ENCODE assay signal across 8 cellular contexts in genomic region chr14:91835920-91836843, GRCh38. TPM values are rescaled to one million over a fixed set of nuclear protein-coding genes. Genes with fewer than 3 reads are reported as not detected.
A peak's percentile ranks its signal among the peaks of the same experiment; 100 is the strongest.
DNase-seq lines count a peak whose midpoint lies in the region; ATAC-seq and TF ChIP-seq lines count a peak whose summit lies in the region.

No MANE protein-coding gene starts in this region.

- H3K4me3 Mint-ChIP-seq in activated T-cell treated with anti-CD3 and anti-CD28 coated beads, Interleukin-2, amount 50 U/mL, for 4 hours = peak overlapping the region; percentile 91

- H3K4me1 Mint-ChIP-seq in activated T-cell treated with anti-CD3 and anti-CD28 coated beads, Interleukin-2, amount 50 U/mL, for 4 hours (ENCODE audit: low read depth) = peaks cover 69% of the 10 kb centered on the region

- H3K4me1 ChIP-seq in gastroesophageal sphincter (peaks cover 0 to 19% (median 9%) of the 10 kb centered on the region in 3 donors), upper lobe of right lung (peaks cover 8% of the 10 kb centered on the region)

- H3K27ac ChIP-seq in gastroesophageal sphincter (peak overlapping the region; percentile 15 to 86 (median 80)), upper lobe of right lung (peak overlapping the region; percentile 87)

- H3K4me3 ChIP-seq in gastroesophageal sphincter (peak overlapping the region; percentile 63 to 74), upper lobe of right lung (peak overlapping the region; percentile 68)

- ATAC-seq in GM18502 (IDR thresholded peaks at IDR 0.05; ENCODE audit: poor library complexity, unreplicated experiment) (peak; percentile 71), HG03045 (IDR thresholded peaks at IDR 0.05; ENCODE audit: unreplicated experiment) (peak; percentile 52), gastroesophageal sphincter (peak; percentile 88), upper lobe of right lung (peak; percentile 99)
- ATAC-seq in activated T-cell treated with anti-CD3 and anti-CD28 coated beads, Interleukin-2, amount 50 U/mL, for 4 hours = peak; percentile 93 to 98

- no peak for TF ChIP-seq EP300 in gastroesophageal sphincter (IDR thresholded peaks at IDR 0.05)

- peak in 1 of 2 donors; percentile 33 for TF ChIP-seq POLR2A in gastroesophageal sphincter (IDR thresholded peaks at IDR 0.05)

- DNase-seq in NCI-H748 treated with DMSO at 0.1 percent for 48 hours (lab: John Stamatoyannopoulos, UW) (peak; percentile 80), posterior vena cava (ENCODE audit: low spot score) (peak; percentile 82), upper lobe of right lung (peak; percentile 96), putamen (ENCODE audit: low spot score) (no peak)
- DNase-seq in activated T-cell treated with anti-CD3 and anti-CD28 coated beads, Interleukin-2, amount 50 U/mL, for 4 hours = peak; percentile 83

- intact Hi-C loops in posterior vena cava (cut with DNase I) = no loop called here
- intact Hi-C loops in upper lobe of right lung (cut with DNase I) = no loop called here

- no peaks in the 10 kb centered on the region for H3K27me3 Mint-ChIP-seq in activated T-cell treated with anti-CD3 and anti-CD28 coated beads, Interleukin-2, amount 50 U/mL, for 4 hours (ENCODE audit: low read depth)

- H3K27me3 ChIP-seq in gastroesophageal sphincter = peaks cover 46% of the 10 kb centered on the region
- no peaks in the 10 kb centered on the region for H3K27me3 ChIP-seq in upper lobe of right lung

- H3K36me3 ChIP-seq in gastroesophageal sphincter (no peaks in the 10 kb centered on the region), upper lobe of right lung (no peaks in the 10 kb centered on the region)

- TF ChIP-seq CTCF in gastroesophageal sphincter (IDR thresholded peaks at IDR 0.05) = peak in 1 of 4 experiments; percentile 14
- TF ChIP-seq CTCF in upper lobe of right lung (IDR thresholded peaks at IDR 0.05) = no peak

- peaks cover 9% of the 10 kb centered on the region for H3K36me3 Mint-ChIP-seq in activated T-cell treated with anti-CD3 and anti-CD28 coated beads, Interleukin-2, amount 50 U/mL, for 4 hours (ENCODE audit: insufficient read depth)

- no peaks in the 10 kb centered on the region for H3K9me3 Mint-ChIP-seq in activated T-cell treated with anti-CD3 and anti-CD28 coated beads, Interleukin-2, amount 50 U/mL, for 4 hours

- H3K9me3 ChIP-seq in gastroesophageal sphincter (no peaks in the 10 kb centered on the region), upper lobe of right lung (no peaks in the 10 kb centered on the region)

- WGBS in gastroesophageal sphincter (ENCODE audit: low coverage in 1 of 2), 2 donors = 0% methylated on average over 1 to 9 of the region's 84 CpGs

RNA-seq across cellular contexts. Expression of gene TC2N, which starts 31.2 kb away (rescaled TPM):
- 10 to 100 TPM in 2 of 3 donors, 1 to 10 TPM in 1; 9.4 to 12.9 (median 10.7) TPM for total RNA-seq in activated T-cell treated with anti-CD3 and anti-CD28 coated beads, Interleukin-2, amount 50 U/mL, for 4 hours
- 10 to 100 TPM; 19.9 to 38.6 (median 29.2) TPM for total RNA-seq in gastroesophageal sphincter
- total RNA-seq in posterior vena cava = 10 to 100 TPM; 12.7 to 28.3 TPM
- total RNA-seq in upper lobe of right lung = 56.7 TPM
